ENCODE assay signal across 8 cellular contexts in genomic region chr1:204431310-204432184, GRCh38. TPM values are rescaled to one million over a fixed set of nuclear protein-coding genes. Genes with fewer than 3 reads are reported as not detected.
DNase-seq lines count a peak whose midpoint lies in the region; ATAC-seq and TF ChIP-seq lines count a peak whose summit lies in the region.

No MANE protein-coding gene starts in this region.

- H3K36me3 ChIP-seq in H7 (replicated peaks; ENCODE audit: control insufficient read depth, insufficient read depth, low read length), result peaks cover 7% of the 10 kb centered on the region

- POLR2A ChIA-PET in activated CD4-positive, alpha-beta memory T cell treated with anti-CD3 and anti-CD28 coated beads, Interleukin-2, amount 10 ng/mL, durations not matched to agents 7 days and 5 days (lab: Charles Lee), result interaction anchor here (0.9 to 1.8 kb wide), 9 partner anchors 12 to 75 kb away, joined by 3 to 5 read pairs (median 3); partner anchors contain the start of gene PIK3C2B

- DNase-seq in AG09319 (ENCODE audit: extremely low read depth, low read depth) (no peak), H7 (peak; percentile 86), NCI-H82 (lab: John Stamatoyannopoulos, UW) (peak; percentile 87), dorsolateral prefrontal cortex (peak; percentile 76 to 88 (median 82)), lung microvascular endothelial cell (ENCODE audit: low read depth in 2 of 2) (peak; percentile 87 to 93)
- DNase-seq in activated CD4-positive, alpha-beta memory T cell treated with anti-CD3 and anti-CD28 coated beads, Interleukin-2, amount 10 ng/mL, durations not matched to agents 7 days and 5 days, result peak; percentile 81
- DNase-seq in stimulated activated CD8-positive, alpha-beta memory T cell treated with anti-CD3 and anti-CD28 coated beads, Interleukin-12 subunit alpha, Interleukin-12 subunit beta, amount 100 ng/mL, for 4 hours (ENCODE audit: low read depth), result peak; percentile 54

- no peaks in the 10 kb centered on the region for H3K4me1 Mint-ChIP-seq in activated CD4-positive, alpha-beta memory T cell treated with anti-CD3 and anti-CD28 coated beads, Interleukin-2, amount 10 ng/mL, durations not matched to agents 7 days and 5 days

- H3K4me3 ChIP-seq in H7 (ENCODE audit: insufficient read depth, low read depth, low read length) (no peak overlapping the region), dorsolateral prefrontal cortex (no peak overlapping the region)

- intact Hi-C loops in dorsolateral prefrontal cortex (cut with DNase I), result loop anchor here in 1 of 2 donors (2.0 to 10.0 kb wide), 2 partner anchors 71 to 363 kb away; no protein-coding TSS in a partner anchor

- H3K36me3 Mint-ChIP-seq in activated CD4-positive, alpha-beta memory T cell treated with anti-CD3 and anti-CD28 coated beads, Interleukin-2, amount 10 ng/mL, durations not matched to agents 7 days and 5 days (ENCODE audit: low read depth), result peaks cover 46% of the 10 kb centered on the region

- H3K9me3 Mint-ChIP-seq in activated CD4-positive, alpha-beta memory T cell treated with anti-CD3 and anti-CD28 coated beads, Interleukin-2, amount 10 ng/mL, durations not matched to agents 7 days and 5 days, result no peaks in the 10 kb centered on the region

- CTCF ChIA-PET in activated CD4-positive, alpha-beta memory T cell treated with anti-CD3 and anti-CD28 coated beads, Interleukin-2, amount 10 ng/mL, durations not matched to agents 7 days and 5 days (lab: Charles Lee), result interaction anchor here (0.7 to 16.6 kb wide), 29 partner anchors 9 to 375 kb away, joined by 3 to 370 read pairs (median 6); partner anchors contain the start of genes MDM4 and PIK3C2B

- H3K27ac ChIP-seq in dorsolateral prefrontal cortex, result peak overlapping the region in 48 of 59 donors; percentile 2 to 79 (median 52)

- H3K27me3 ChIP-seq in H7 (ENCODE audit: control insufficient read depth, insufficient read depth, low read length) (no peaks in the 10 kb centered on the region), dorsolateral prefrontal cortex (no peaks in the 10 kb centered on the region)

- H3K27ac Mint-ChIP-seq in activated CD4-positive, alpha-beta memory T cell treated with anti-CD3 and anti-CD28 coated beads, Interleukin-2, amount 10 ng/mL, durations not matched to agents 7 days and 5 days, result no peak overlapping the region

- no peak for ATAC-seq in HG03159 (IDR thresholded peaks at IDR 0.05; ENCODE audit: unreplicated experiment)

- peak; percentile 91 for TF ChIP-seq CTCF in AG09319 (IDR thresholded peaks at IDR 0.05; ENCODE audit: low read depth, low read length)
- peak; percentile 75 to 96 (median 92) for TF ChIP-seq CTCF in dorsolateral prefrontal cortex (IDR thresholded peaks at IDR 0.05 in 54 of 56, conservative IDR thresholded peaks at IDR 0.05 in 2 of 56; ENCODE audit: low read depth in 1 of 56, partially characterized antibody in 56 of 56)

- H3K27me3 Mint-ChIP-seq in activated CD4-positive, alpha-beta memory T cell treated with anti-CD3 and anti-CD28 coated beads, Interleukin-2, amount 10 ng/mL, durations not matched to agents 7 days and 5 days, result no peaks in the 10 kb centered on the region

- H3K4me3 Mint-ChIP-seq in activated CD4-positive, alpha-beta memory T cell treated with anti-CD3 and anti-CD28 coated beads, Interleukin-2, amount 10 ng/mL, durations not matched to agents 7 days and 5 days, result no peak overlapping the region

RNA-seq across cellular contexts. Expression of gene PPP1R15B, which starts 19.9 kb away (rescaled TPM):
- total RNA-seq in H7 (2014; rRNA removed; shearing (Covaris generic)), result 37.1 and 40.6 TPM in 2 replicates
- 10 to 100 TPM; 76.0 to 76.1 TPM for total RNA-seq in activated CD4-positive, alpha-beta memory T cell treated with anti-CD3 and anti-CD28 coated beads, Interleukin-2, amount 10 ng/mL, durations not matched to agents 7 days and 5 days
- total RNA-seq in dorsolateral prefrontal cortex, result 10 to 100 TPM; 26.2 to 55.9 (median 35.6) TPM
- total RNA-seq in lung microvascular endothelial cell, result 15.3 and 21.0 TPM in 2 replicates
